8 cellular contexts compared by ENCODE assay signal in genomic region chr5:139197710-139198669, GRCh38. TPM values are rescaled to one million over a fixed set of nuclear protein-coding genes. Genes with fewer than 3 reads are reported as not detected.
DNase-seq lines count a peak whose midpoint lies in the region; ATAC-seq and TF ChIP-seq lines count a peak whose summit lies in the region.

Gene SIL1 (minus strand): TSS chr5:139198368. CDS start chr5:139127843, 70,525 bp downstream.

- no peaks in the 10 kb centered on the region for H3F3A ChIP-seq in SK-N-SH (replicated peaks; ENCODE audit: insufficient read depth)

- ATAC-seq in HG02588 (IDR thresholded peaks at IDR 0.05; ENCODE audit: unreplicated experiment), result peak; percentile 97

- CTCF ChIA-PET in SK-N-SH (lab: Yijun Ruan, JAX), result interaction anchor here (0.7 to 1.0 kb wide), 2 partner anchors 12 to 65 kb away, joined by 3 to 4 read pairs; no protein-coding TSS in a partner anchor

- H3K79me2 ChIP-seq in SK-N-SH (ENCODE audit: insufficient read depth), result peaks cover 20% of the 10 kb centered on the region

- peak within 1 kb of the TSS; percentile 90 for H3K9ac ChIP-seq in SK-N-SH

- H3K9me3 ChIP-seq in SK-N-SH, result no peaks in the 10 kb centered on the region

- DNase-seq in NCI-H1092 (lab: John Stamatoyannopoulos, UW) (peak; percentile 85), SK-N-SH (peak; percentile 98), germinal center (ENCODE audit: low spot score) (peak; percentile 96), non-pigmented ciliary epithelial cell (ENCODE audit: low read depth) (peak; percentile 62), substantia nigra (lab: John Stamatoyannopoulos, UW) (peak; percentile 65 to 98 (median 92))
- DNase-seq in activated naive CD4-positive, alpha-beta T cell treated with anti-CD3 and anti-CD28 coated beads, Interleukin-2, amount 50 U/mL, for 16 hours, result peak; percentile 97

- H2AFZ ChIP-seq in SK-N-SH (ENCODE audit: low read depth), result peak within 1 kb of the TSS; percentile 90

- H4K20me1 ChIP-seq in SK-N-SH (ENCODE audit: insufficient read depth), result no peaks in the 10 kb centered on the region

- no peaks in the 10 kb centered on the region; a peak in 1 of 4 replicates for H3K4me1 ChIP-seq in SK-N-SH (ENCODE audit: control insufficient read depth in 1 of 2, insufficient read depth in 2 of 2, low read depth in 1 of 2, low read length in 1 of 2)

- TF ChIP-seq EP300 in SK-N-SH (IDR thresholded peaks at IDR 0.05; ENCODE audit: borderline replicate concordance in 1 of 2, low read depth in 1 of 2, low read length in 1 of 2), result no peak

- WGBS in SK-N-SH (ENCODE audit: low lambda C conversion rate), result 5% methylated on average over 17 of the region's 61 CpGs

- no peaks in the 10 kb centered on the region for H3K9me2 ChIP-seq in SK-N-SH

- TF ChIP-seq CTCF in SK-N-SH (IDR thresholded peaks at IDR 0.05), result no peak

- peak; percentile 16; the same call in 1 of the 2 replicates for TF ChIP-seq RAD21 in SK-N-SH (IDR thresholded peaks at IDR 0.05; ENCODE audit: low read length)

- H3K27ac ChIP-seq in SK-N-SH (ENCODE audit: low read depth in 2 of 2, low read length in 1 of 2), result peak within 1 kb of the TSS; percentile 65 to 90
- peak within 1 kb of the TSS; percentile 93 for H3K27ac ChIP-seq in substantia nigra (ENCODE audit: low read depth, low read length, poor library complexity, severe bottlenecking)

- POLR2A ChIA-PET in SK-N-SH (lab: Yijun Ruan, JAX), result interaction anchor here (0.6 to 1.1 kb wide), 6 partner anchors 12 to 862 kb away, joined by 3 to 5 read pairs (median 3); partner anchors contain the start of gene MATR3

- H3K4me2 ChIP-seq in SK-N-SH, result peak within 1 kb of the TSS; percentile 85

- H3K36me3 ChIP-seq in SK-N-SH (replicated peaks in 1 of 2; ENCODE audit: control insufficient read depth in 1 of 2, insufficient read depth in 2 of 2, low read length in 1 of 2), result peaks cover 0 to 4% of the 10 kb centered on the region in 2 experiments

- H3K4me3 ChIP-seq in GM08714 (ENCODE audit: low read length) (peak within 1 kb of the TSS; percentile 99), SK-N-SH (ENCODE audit: low read depth in 2 of 2, low read length in 1 of 2) (peak within 1 kb of the TSS; percentile 69 to 73)

- no peaks in the 10 kb centered on the region for H3K27me3 ChIP-seq in SK-N-SH (ENCODE audit: insufficient read depth)

TF ChIP-seq in SK-N-SH, 30 proteins besides CTCF, POLR2A, EP300 and RAD21:
- TF ChIP-seq TAF1 (IDR thresholded peaks at IDR 0.05; ENCODE audit: borderline replicate concordance, low read depth, low read length) (peak; percentile 86), NRF1 (IDR thresholded peaks at IDR 0.05; ENCODE audit: low read depth, low read length) (peak; percentile 82), POLR2AphosphoS5 (IDR thresholded peaks at IDR 0.05; ENCODE audit: low read depth, low read length) (peak; percentile 91), GATA2 (CRISPR knock-in tag; IDR thresholded peaks at IDR 0.05) (peak; percentile 36), SMC3 (IDR thresholded peaks at IDR 0.05; ENCODE audit: low read depth, low read length) (no peak), TCF12 (IDR thresholded peaks at IDR 0.05) (no peak), RCOR1 (IDR thresholded peaks at IDR 0.05; ENCODE audit: low read length) (0 out of 2 replicates have a peak, but pooled peaks have one; percentile 14), RXRA (IDR thresholded peaks at IDR 0.05; ENCODE audit: borderline replicate concordance, low read depth) (no peak), CHD2 (IDR thresholded peaks at IDR 0.05; ENCODE audit: low read length, partially characterized antibody) (peak; percentile 59), GABPA (IDR thresholded peaks at IDR 0.05; ENCODE audit: low read depth) (no peak), PBX3 (IDR thresholded peaks at IDR 0.05) (peak; percentile 50; the same call in 1 of the 2 replicates), ELF1 (IDR thresholded peaks at IDR 0.05) (0 out of 2 replicates have a peak, but pooled peaks have one; percentile 9), YY1 (IDR thresholded peaks at IDR 0.05; ENCODE audit: low read depth) (0 out of 2 replicates have a peak, but pooled peaks have one; percentile 45), SIN3A (IDR thresholded peaks at IDR 0.05; ENCODE audit: borderline replicate concordance, low read depth, low read length) (peak; percentile 76; the same call in 1 of the 2 replicates), FOXM1 (IDR thresholded peaks at IDR 0.05; ENCODE audit: low read depth) (no peak), TEAD4 (IDR thresholded peaks at IDR 0.05; ENCODE audit: borderline replicate concordance, insufficient read depth) (no peak), MXI1 (IDR thresholded peaks at IDR 0.05; ENCODE audit: low read depth, low read length) (0 out of 2 replicates have a peak, but pooled peaks have one; percentile 7), EZH2phosphoT487 (IDR thresholded peaks at IDR 0.05; ENCODE audit: borderline replicate concordance, low read depth) (no peak), NFIC (IDR thresholded peaks at IDR 0.05; ENCODE audit: borderline replicate concordance) (no peak), MAX (IDR thresholded peaks at IDR 0.05; ENCODE audit: low read depth) (peak; percentile 90), FOSL2 (IDR thresholded peaks at IDR 0.05; ENCODE audit: borderline replicate concordance, low read depth) (no peak), JUND (IDR thresholded peaks at IDR 0.05) (no peak)
- TF ChIP-seq, protein P1, sequence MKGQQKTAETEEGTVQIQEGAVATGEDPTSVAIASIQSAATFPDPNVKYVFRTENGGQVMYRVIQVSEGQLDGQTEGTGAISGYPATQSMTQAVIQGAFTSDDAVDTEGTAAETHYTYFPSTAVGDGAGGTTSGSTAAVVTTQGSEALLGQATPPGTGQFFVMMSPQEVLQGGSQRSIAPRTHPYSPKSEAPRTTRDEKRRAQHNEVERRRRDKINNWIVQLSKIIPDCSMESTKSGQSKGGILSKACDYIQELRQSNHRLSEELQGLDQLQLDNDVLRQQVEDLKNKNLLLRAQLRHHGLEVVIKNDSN (IDR thresholded peaks at IDR 0.05; ENCODE audit: borderline replicate concordance, low read depth), result no peak
- TF ChIP-seq, protein P2, sequence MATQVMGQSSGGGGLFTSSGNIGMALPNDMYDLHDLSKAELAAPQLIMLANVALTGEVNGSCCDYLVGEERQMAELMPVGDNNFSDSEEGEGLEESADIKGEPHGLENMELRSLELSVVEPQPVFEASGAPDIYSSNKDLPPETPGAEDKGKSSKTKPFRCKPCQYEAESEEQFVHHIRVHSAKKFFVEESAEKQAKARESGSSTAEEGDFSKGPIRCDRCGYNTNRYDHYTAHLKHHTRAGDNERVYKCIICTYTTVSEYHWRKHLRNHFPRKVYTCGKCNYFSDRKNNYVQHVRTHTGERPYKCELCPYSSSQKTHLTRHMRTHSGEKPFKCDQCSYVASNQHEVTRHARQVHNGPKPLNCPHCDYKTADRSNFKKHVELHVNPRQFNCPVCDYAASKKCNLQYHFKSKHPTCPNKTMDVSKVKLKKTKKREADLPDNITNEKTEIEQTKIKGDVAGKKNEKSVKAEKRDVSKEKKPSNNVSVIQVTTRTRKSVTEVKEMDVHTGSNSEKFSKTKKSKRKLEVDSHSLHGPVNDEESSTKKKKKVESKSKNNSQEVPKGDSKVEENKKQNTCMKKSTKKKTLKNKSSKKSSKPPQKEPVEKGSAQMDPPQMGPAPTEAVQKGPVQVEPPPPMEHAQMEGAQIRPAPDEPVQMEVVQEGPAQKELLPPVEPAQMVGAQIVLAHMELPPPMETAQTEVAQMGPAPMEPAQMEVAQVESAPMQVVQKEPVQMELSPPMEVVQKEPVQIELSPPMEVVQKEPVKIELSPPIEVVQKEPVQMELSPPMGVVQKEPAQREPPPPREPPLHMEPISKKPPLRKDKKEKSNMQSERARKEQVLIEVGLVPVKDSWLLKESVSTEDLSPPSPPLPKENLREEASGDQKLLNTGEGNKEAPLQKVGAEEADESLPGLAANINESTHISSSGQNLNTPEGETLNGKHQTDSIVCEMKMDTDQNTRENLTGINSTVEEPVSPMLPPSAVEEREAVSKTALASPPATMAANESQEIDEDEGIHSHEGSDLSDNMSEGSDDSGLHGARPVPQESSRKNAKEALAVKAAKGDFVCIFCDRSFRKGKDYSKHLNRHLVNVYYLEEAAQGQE (IDR thresholded peaks at IDR 0.05; ENCODE audit: low read depth, low read length), result no peak; the same call in 1 of the 2 replicates

RNA-seq across cellular contexts. Expression of gene SIL1, which starts in this region (rescaled TPM):
- 25.9 and 26.2 TPM in 2 replicates for polyA plus RNA-seq in SK-N-SH (2012; rRNA removed)
- 20.9 and 22.4 TPM in 2 replicates for polyA plus RNA-seq in SK-N-SH (2012; cell fraction: cytosol; rRNA removed)
- polyA plus RNA-seq in SK-N-SH (2012; cell fraction: nucleus; rRNA removed), result 19.4 and 33.3 TPM in 2 replicates

Comparison
In these comparisons a context has a peak if more than half of its experiments do, and no peak if none do; other contexts are left out.
1. Peak in every context shown above with its lines: DNase-seq, ATAC-seq, H3K4me3 ChIP-seq and H3K27ac ChIP-seq.